In genomic region chr7:127347567-127348246, GRCh38 we compare ENCODE assay signal across 8 cellular contexts. TPM values are rescaled to one million over a fixed set of nuclear protein-coding genes. Genes with fewer than 3 reads are reported as not detected.
DNase-seq lines count a peak whose midpoint lies in the region; ATAC-seq, FAIRE-seq and TF ChIP-seq lines count a peak whose summit lies in the region.

No MANE protein-coding gene starts in this region.

- no peaks in the 10 kb centered on the region for H3K9me3 Mint-ChIP-seq in activated naive CD4-positive, alpha-beta T cell treated with anti-CD3 and anti-CD28 coated beads, Interleukin-2, amount 50 U/mL, for 24 hours
- H3K9me3 Mint-ChIP-seq in progenitor cell of endocrine pancreas (ENCODE audit: low read depth) = peaks cover 3% of the 10 kb centered on the region

- peaks cover 6% of the 10 kb centered on the region; the same call in 1 of the 2 replicates for H3K27me3 ChIP-seq in SJSA1 (replicated peaks)

- H3K27ac Mint-ChIP-seq in activated naive CD4-positive, alpha-beta T cell treated with anti-CD3 and anti-CD28 coated beads, Interleukin-2, amount 50 U/mL, for 24 hours = no peak overlapping the region
- no peak overlapping the region for H3K27ac Mint-ChIP-seq in progenitor cell of endocrine pancreas

- H3K4me3 ChIP-seq in SJSA1 = peak overlapping the region; percentile 33

- H3K27me3 Mint-ChIP-seq in activated naive CD4-positive, alpha-beta T cell treated with anti-CD3 and anti-CD28 coated beads, Interleukin-2, amount 50 U/mL, for 24 hours = no peaks in the 10 kb centered on the region
- H3K27me3 Mint-ChIP-seq in progenitor cell of endocrine pancreas = peaks cover 38% of the 10 kb centered on the region

- peak; percentile 54 for TF ChIP-seq CTCF in D721Med (IDR thresholded peaks at IDR 0.05; ENCODE audit: insufficient read depth, missing control alignments)
- peak; percentile 58 for TF ChIP-seq CTCF in progenitor cell of endocrine pancreas (IDR thresholded peaks at IDR 0.05; ENCODE audit: unreplicated experiment)

- H3K27ac ChIP-seq in SJSA1 = no peak overlapping the region

- intact Hi-C loops in head of caudate nucleus (cut with DNase I) = loop anchor here (5.0 kb wide), 1 partner anchor 45 kb away; the partner anchor contains the start of gene ZNF800

- H3K4me1 ChIP-seq in SJSA1 (replicated peaks) = peaks cover 8% of the 10 kb centered on the region

- no peak for FAIRE-seq in D721Med (lab: Jason Lieb, UNC)

- H3K36me3 Mint-ChIP-seq in activated naive CD4-positive, alpha-beta T cell treated with anti-CD3 and anti-CD28 coated beads, Interleukin-2, amount 50 U/mL, for 24 hours = no peaks in the 10 kb centered on the region
- H3K36me3 Mint-ChIP-seq in progenitor cell of endocrine pancreas (ENCODE audit: insufficient read depth) = peaks cover 6% of the 10 kb centered on the region

- ATAC-seq in GM21447 (IDR thresholded peaks at IDR 0.05; ENCODE audit: unreplicated experiment) = peak; percentile 90

- H3K9me3 ChIP-seq in SJSA1 (replicated peaks) = no peaks in the 10 kb centered on the region

- peak overlapping the region; percentile 63 for H3K4me3 Mint-ChIP-seq in activated naive CD4-positive, alpha-beta T cell treated with anti-CD3 and anti-CD28 coated beads, Interleukin-2, amount 50 U/mL, for 24 hours
- H3K4me3 Mint-ChIP-seq in progenitor cell of endocrine pancreas (ENCODE audit: low read depth) = peak overlapping the region; percentile 53

- DNase-seq in D721Med (ENCODE audit: insufficient read length, low spot score) (peak; percentile 54), HuH-7.5 (ENCODE audit: low spot score) (peak; percentile 71), SJSA1 (ENCODE audit: low read depth in 1 of 2, low spot score in 2 of 2) (peak; percentile 39 to 53), head of caudate nucleus (peak in 40 of 42 donors; percentile 19 to 79 (median 57)), progenitor cell of endocrine pancreas (ENCODE audit: low spot score, unreplicated experiment) (peak; percentile 59), ureter (ENCODE audit: low spot score) (peak; percentile 60)

- H3K36me3 ChIP-seq in SJSA1 = no peaks in the 10 kb centered on the region

- peaks cover 40% of the 10 kb centered on the region for H3K4me1 Mint-ChIP-seq in activated naive CD4-positive, alpha-beta T cell treated with anti-CD3 and anti-CD28 coated beads, Interleukin-2, amount 50 U/mL, for 24 hours
- H3K4me1 Mint-ChIP-seq in progenitor cell of endocrine pancreas (ENCODE audit: low read depth) = no peaks in the 10 kb centered on the region

RNA-seq across cellular contexts. Expression of gene ZNF800, which starts 44.8 kb away (rescaled TPM):
- 7.5 and 16.3 TPM in 2 replicates for total RNA-seq in SJSA1 (2014; rRNA removed; shearing (Covaris generic))
- total RNA-seq in progenitor cell of endocrine pancreas = 27.5 and 28.2 TPM in 2 replicates
- total RNA-seq in ureter = 42.1 TPM
